ENCODE assay signal across 12 cellular contexts in the genomic region with DNA sequence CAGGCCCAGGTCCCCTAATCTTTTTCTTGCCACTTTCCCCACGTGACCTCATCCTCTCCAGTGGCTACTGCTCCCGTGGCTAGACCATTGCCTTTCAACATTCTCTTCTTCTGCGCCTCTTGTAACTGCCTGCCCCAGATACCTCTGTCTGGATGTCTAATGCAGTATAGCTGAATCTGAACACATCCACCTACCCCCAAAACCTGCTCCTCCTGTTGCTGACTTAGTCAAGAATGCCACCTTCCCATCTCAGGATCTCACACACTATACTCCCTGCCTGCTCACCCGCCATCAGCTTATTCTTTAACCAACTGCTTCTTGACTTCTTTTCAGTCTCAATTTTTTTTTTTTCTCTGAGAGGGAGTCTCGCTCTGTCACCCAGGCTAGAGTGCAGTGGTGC. TPM values are rescaled to one million over a fixed set of nuclear protein-coding genes. Genes with fewer than 3 reads are reported as not detected.
DNase-seq lines count a peak whose midpoint lies in the region; ATAC-seq, FAIRE-seq and TF ChIP-seq lines count a peak whose summit lies in the region.
"Had no signal": no experiment of that assay in that cellular context is flagged by ENCODE, and none has a peak within 500 bp of the region (broad histone marks: within the 10 kb centered on the region; RNA-seq: fewer than 3 reads in every experiment).

No MANE protein-coding gene starts in this region.

- peak overlapping the region; percentile 68 for H3K27ac ChIP-seq in SJSA1
- peak overlapping the region in 6 of 8 donors; percentile 1 to 100 (median 84) for H3K27ac ChIP-seq in spleen
- H3K27ac ChIP-seq: cardiac muscle cell had no signal

- WGBS in spleen, 5 donors, result 69 to 85% (median 70%) methylated on average over 5 of the region's 5 CpGs

- no peak for TF ChIP-seq POLR2A in GM12891 (IDR thresholded peaks at IDR 0.05; ENCODE audit: low read depth, low read length)
- TF ChIP-seq POLR2A in erythroblast (IDR thresholded peaks at IDR 0.05; ENCODE audit: low read length), result no peak
- no peak for TF ChIP-seq POLR2A in spleen (IDR thresholded peaks at IDR 0.05)

- intact Hi-C loops in spleen (cut with DNase I; ENCODE audit: low total_unique reads), result no loop called here

- H3K4me1 ChIP-seq in SJSA1 (replicated peaks), result peaks cover 41% of the 10 kb centered on the region
- peaks cover 15 to 88% (median 60%) of the 10 kb centered on the region in 6 donors for H3K4me1 ChIP-seq in spleen
- H3K4me1 ChIP-seq: HAP-1 had no signal

- ATAC-seq in HG03439 (IDR thresholded peaks at IDR 0.05; ENCODE audit: unreplicated experiment), result no peak

- DNase-seq in GM12891 (ENCODE audit: insufficient read length, low spot score), result no peak
- DNase-seq in SJSA1 (ENCODE audit: low read depth in 1 of 2, low spot score in 2 of 2), result no peak
- DNase-seq in erythroblast (lab: John Stamatoyannopoulos, UW), result peak; percentile 26 to 30
- DNase-seq in spleen, result no peak
- no peak for DNase-seq in AG20443 (ENCODE audit: low spot score)
- DNase-seq in SKM-1 treated with dmso at 0.1 percent for 144 hours (lab: John Stamatoyannopoulos, UW; ENCODE audit: unreplicated experiment), result no peak
- no peak for DNase-seq in activated CD4-positive, alpha-beta T cell treated with anti-CD3 and anti-CD28 coated beads, Interleukin-2, amount 50 U/mL, for 4 hours
- DNase-seq: COR-L47 had no signal

- H3K9me3 ChIP-seq in SJSA1 (replicated peaks) (no peaks in the 10 kb centered on the region), spleen (no peaks in the 10 kb centered on the region)
- H3K9me3 ChIP-seq: HAP-1 had no signal

- FAIRE-seq in GM12891 (lab: Jason Lieb, UNC), result no peak
- FAIRE-seq: GM19239 had no signal

- H3K27me3 ChIP-seq in SJSA1 (replicated peaks) (no peaks in the 10 kb centered on the region), spleen (replicated peaks in 1 of 7) (no peaks in the 10 kb centered on the region)
- H3K27me3 ChIP-seq: cardiac muscle cell had no signal

- H3K36me3 ChIP-seq in SJSA1, result peaks cover 34% of the 10 kb centered on the region
- peaks cover 0 to 25% (median 4%) of the 10 kb centered on the region in 6 donors for H3K36me3 ChIP-seq in spleen
- H3K36me3 ChIP-seq: cardiac muscle cell had no signal

- no peak for TF ChIP-seq CTCF in spleen (IDR thresholded peaks at IDR 0.05 in 8 of 11, conservative IDR thresholded peaks at IDR 0.05 in 3 of 11)

- no peak overlapping the region for H3K4me3 ChIP-seq in SJSA1
- no peak overlapping the region for H3K4me3 ChIP-seq in spleen
- H3K4me3 ChIP-seq: cardiac muscle cell, HAP-1 had no signal

TF ChIP-seq in GM12891, 5 proteins besides CTCF, POLR2A, EP300 and RAD21:
- TF ChIP-seq PAX5 (IDR thresholded peaks at IDR 0.05; ENCODE audit: insufficient read depth, low read length, severe bottlenecking) (no peak), POLR2AphosphoS5 (IDR thresholded peaks at IDR 0.05; ENCODE audit: low read depth, low read length) (0 out of 2 replicates have a peak, but pooled peaks have one; percentile 0)

RNA-seq across cellular contexts. Expression of a gene that starts 5.1 kb away (rescaled TPM):
- 515 TPM for polyA plus RNA-seq in GM12891 (2012; ENCODE audit: low read depth, missing spikeins)
- total RNA-seq in SJSA1 (2014; rRNA removed; shearing (Covaris generic)), result 226 and 326 TPM in 2 replicates
- total RNA-seq in spleen, result 100 to 1,000 TPM; 252 to 415 (median 300) TPM
- 100 to 1,000 TPM; 360 to 652 (median 488) TPM for polyA plus RNA-seq in spleen

RNA-seq across cellular contexts. Expression of a gene that starts 13.2 kb away (rescaled TPM):
- 59.7 TPM for polyA plus RNA-seq in GM12891 (2012; ENCODE audit: low read depth, missing spikeins)
- total RNA-seq in SJSA1 (2014; rRNA removed; shearing (Covaris generic)), result 7.8 and 11.5 TPM in 2 replicates
- 100 to 1,000 TPM in 2 of 7 donors, 10 to 100 TPM in 5; 48.9 to 107 (median 84.5) TPM for total RNA-seq in spleen
- polyA plus RNA-seq in spleen, result 10 to 100 TPM; 28.1 to 52.2 (median 33.4) TPM

RNA-seq across cellular contexts. Expression of a gene that starts 58.8 kb away (rescaled TPM):
- 379 TPM for polyA plus RNA-seq in GM12891 (2012; ENCODE audit: low read depth, missing spikeins)
- 490 and 775 TPM in 2 replicates for total RNA-seq in SJSA1 (2014; rRNA removed; shearing (Covaris generic))
- total RNA-seq in spleen, result 100 to 1,000 TPM; 452 to 693 (median 522) TPM
- 100 to 1,000 TPM; 226 to 346 (median 297) TPM for polyA plus RNA-seq in spleen

RNA-seq across cellular contexts. Expression of a gene that starts 59.2 kb away (rescaled TPM):
- 17.7 TPM for polyA plus RNA-seq in GM12891 (2012; ENCODE audit: low read depth, missing spikeins)
- 21.6 and 21.7 TPM in 2 replicates for total RNA-seq in SJSA1 (2014; rRNA removed; shearing (Covaris generic))
- total RNA-seq in spleen, result 10 to 100 TPM; 22.1 to 39.4 (median 28.6) TPM
- polyA plus RNA-seq in spleen, result 10 to 100 TPM; 18.2 to 27.4 (median 25.4) TPM

Comparison
In these comparisons a context has a peak if more than half of its experiments do, and no peak if none do; other contexts are left out.
1. DNase-seq: peak in erythroblast (2 of 2); none in GM12891 (single experiment), SJSA1 (0 of 2), spleen (single experiment), AG20443 (single experiment), SKM-1 treated with dmso at 0.1 percent for 144 hours (single experiment) and activated CD4-positive, alpha-beta T cell treated with anti-CD3 and anti-CD28 coated beads, Interleukin-2, amount 50 U/mL, for 4 hours (0 of 2).